Comparison of ENCODE assay signal across 26 cellular contexts in the genomic region with DNA sequence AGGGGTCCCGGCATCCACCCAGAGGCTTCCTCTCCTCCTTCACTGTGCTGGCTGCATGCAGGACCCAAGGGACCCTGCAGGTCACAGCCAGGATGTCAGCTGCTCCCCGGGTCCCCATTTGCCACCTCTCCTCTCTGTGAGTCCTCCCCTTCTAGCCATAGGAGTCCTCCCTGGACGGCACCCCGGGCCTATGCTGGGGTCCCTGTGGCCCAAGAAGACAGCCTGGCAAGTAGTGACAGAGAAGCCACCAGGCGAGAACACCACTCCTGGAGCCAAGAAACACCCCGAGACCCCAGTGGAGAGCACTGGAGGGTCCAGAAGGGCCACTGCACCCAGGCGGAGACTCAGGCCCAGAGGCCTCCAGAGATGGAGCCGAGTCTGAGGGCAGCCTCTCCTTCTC. TPM values are rescaled to one million over a fixed set of nuclear protein-coding genes. Genes with fewer than 3 reads are reported as not detected.
"Had no signal": no experiment of that assay in that cellular context is flagged by ENCODE, and none has a peak within 500 bp of the region (broad histone marks: within the 10 kb centered on the region; RNA-seq: fewer than 3 reads in every experiment).

No MANE protein-coding gene starts in this region.

- H3K27ac Mint-ChIP-seq: naive B cell; nephron; stimulated activated effector memory CD8-positive, alpha-beta T cell treated with anti-CD3 and anti-CD28 coated beads, Interleukin-12 subunit alpha, Interleukin-12 subunit beta, amount 100 ng/mL, for 72 hours; stimulated activated naive CD8-positive, alpha-beta T cell treated with anti-CD3 and anti-CD28 coated beads, Interleukin-15, Interleukin-2, amounts not matched to agents 100 ng/mL and 50 ng/mL, for 24 hours had no signal

- H3K9me3 ChIP-seq: lower lobe of right lung, pancreas, prostate gland, suprapubic skin, thoracic aorta, tibial artery, uterus had no signal

- FAIRE-seq: keratinocyte, pancreas had no signal

- H3K4me3 Mint-ChIP-seq: naive B cell; nephron; neural crest cell; stimulated activated effector memory CD8-positive, alpha-beta T cell treated with anti-CD3 and anti-CD28 coated beads, Interleukin-12 subunit alpha, Interleukin-12 subunit beta, amount 100 ng/mL, for 72 hours; stimulated activated naive CD8-positive, alpha-beta T cell treated with anti-CD3 and anti-CD28 coated beads, Interleukin-15, Interleukin-2, amounts not matched to agents 100 ng/mL and 50 ng/mL, for 24 hours had no signal

- H3K36me3 ChIP-seq: pancreas, prostate gland, uterus had no signal

- H3K4me3 ChIP-seq: left lung, lower lobe of right lung, pancreas, prostate gland, skin epidermis, suprapubic skin, thoracic aorta, tibial artery, uterus had no signal

- H3K27ac ChIP-seq: left lung, lower lobe of right lung, pancreas, prostate gland, skin epidermis, suprapubic skin, thoracic aorta, tibial artery, uterus had no signal

- DNase-seq: hypothalamus; left colon; lower lobe of right lung; mammary epithelial cell; mesenchymal stem cell; naive B cell; nucleus accumbens; right cardiac atrium; stimulated activated CD4-positive, alpha-beta T cell treated with anti-CD3 and anti-CD28 coated beads, Interleukin-4, amount 100 ng/mL, for 24 hours; stimulated activated naive CD4-positive, alpha-beta T cell; tibial artery; trophoblast cell; uterus had no signal

- H3K27me3 ChIP-seq: left lung, pancreas, suprapubic skin, tibial artery, uterus had no signal

- H3K4me1 ChIP-seq: left lung, lower lobe of right lung, pancreas, prostate gland, suprapubic skin, tibial artery, uterus had no signal

- H3K27me3 Mint-ChIP-seq: naive B cell; stimulated activated naive CD8-positive, alpha-beta T cell treated with anti-CD3 and anti-CD28 coated beads, Interleukin-15, Interleukin-2, amounts not matched to agents 100 ng/mL and 50 ng/mL, for 24 hours had no signal

- ATAC-seq: left colon; left lung; lower lobe of right lung; pancreas; right cardiac atrium; sciatic nerve; stimulated activated effector memory CD8-positive, alpha-beta T cell treated with anti-CD3 and anti-CD28 coated beads, Interleukin-12 subunit alpha, Interleukin-12 subunit beta, amount 100 ng/mL, for 72 hours had no signal

RNA-seq across cellular contexts. Expression of a gene that starts 54.9 kb away (rescaled TPM):
- total RNA-seq: osteoblast had no signal
- polyA plus RNA-seq: mammary epithelial cell had no signal
